15 cellular contexts compared by ENCODE assay signal in the genomic region with DNA sequence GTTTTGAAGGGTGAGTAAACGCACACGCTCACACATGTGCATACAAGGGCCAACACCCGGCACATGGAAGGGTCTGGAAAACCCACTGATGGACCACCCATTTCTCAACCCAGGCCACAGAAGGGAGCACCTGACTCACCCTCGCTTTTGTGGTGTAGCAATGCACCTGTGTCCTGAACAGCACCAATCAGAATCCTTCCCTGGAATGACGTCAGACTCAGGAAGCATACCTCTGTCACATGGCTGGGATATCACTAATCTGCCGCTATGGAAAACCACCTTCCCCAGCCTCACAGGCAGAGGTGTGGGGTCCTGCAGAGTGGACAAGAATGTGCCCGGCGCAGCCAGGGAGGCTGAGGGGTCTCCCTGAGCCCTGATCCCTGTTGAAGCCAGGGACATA. TPM values are rescaled to one million over a fixed set of nuclear protein-coding genes. Genes with fewer than 3 reads are reported as not detected.
DNase-seq lines count a peak whose midpoint lies in the region; ATAC-seq lines count a peak whose summit lies in the region.
"Had no signal": no experiment of that assay in that cellular context is flagged by ENCODE, and none has a peak within 500 bp of the region (broad histone marks: within the 10 kb centered on the region; RNA-seq: fewer than 3 reads in every experiment).

No MANE protein-coding gene starts in this region.

- peak; percentile 57 for DNase-seq in DMS153 (lab: John Stamatoyannopoulos, UW)
- no peak for DNase-seq in activated CD4-positive, alpha-beta T cell treated with anti-CD3 and anti-CD28 coated beads, Interleukin-2, amount 10 ng/mL, durations not matched to agents 24 days and 14 days
- no peak for DNase-seq in NCI-H1105 treated with DMSO at 0.1 percent for 48 hours (lab: John Stamatoyannopoulos, UW)
- DNase-seq in NCI-H1417 treated with DMSO at 0.1 percent for 48 hours (lab: John Stamatoyannopoulos, UW), result no peak
- no peak for DNase-seq in OCI-M2 (lab: John Stamatoyannopoulos, UW; ENCODE audit: unreplicated experiment)
- DNase-seq: heart right ventricle, stomach, WERI-Rb-1 had no signal

- no peaks in the 10 kb centered on the region for H3K27me3 Mint-ChIP-seq in activated CD4-positive, alpha-beta T cell treated with anti-CD3 and anti-CD28 coated beads, Interleukin-2, amount 10 ng/mL, durations not matched to agents 24 days and 14 days

- peaks cover 84 to 100% (median 99%) of the 10 kb centered on the region in 10 experiments for H3K4me1 ChIP-seq in BLaER1 treated with 17β-estradiol and CSF1 and Interleukin-3, amounts not matched to agents 10 nM and 100 nM

- H3K4me3 ChIP-seq in BLaER1 treated with 17β-estradiol and CSF1 and Interleukin-3, amounts not matched to agents 10 nM and 100 nM, result peak overlapping the region in 4 of 10 experiments; percentile 2 to 25 (median 12); a peak in 3 of 20 replicates
- H3K4me3 ChIP-seq: ascending aorta, heart right ventricle, lower lobe of right lung, stomach had no signal

- peaks cover 56% of the 10 kb centered on the region for H3K4me1 Mint-ChIP-seq in activated CD4-positive, alpha-beta T cell treated with anti-CD3 and anti-CD28 coated beads, Interleukin-2, amount 10 ng/mL, durations not matched to agents 24 days and 14 days

- H3K27ac Mint-ChIP-seq in activated CD4-positive, alpha-beta T cell treated with anti-CD3 and anti-CD28 coated beads, Interleukin-2, amount 10 ng/mL, durations not matched to agents 24 days and 14 days, result peak overlapping the region; percentile 46

- no peaks in the 10 kb centered on the region for H3K9me3 ChIP-seq in BLaER1 treated with 17β-estradiol and CSF1 and Interleukin-3, amounts not matched to agents 10 nM and 100 nM (replicated peaks in 1 of 11)
- H3K9me3 ChIP-seq: ascending aorta, heart right ventricle, lower lobe of right lung, stomach had no signal

- H3K4me3 Mint-ChIP-seq in activated CD4-positive, alpha-beta T cell treated with anti-CD3 and anti-CD28 coated beads, Interleukin-2, amount 10 ng/mL, durations not matched to agents 24 days and 14 days, result peak overlapping the region; percentile 32

- H3K36me3 Mint-ChIP-seq in activated CD4-positive, alpha-beta T cell treated with anti-CD3 and anti-CD28 coated beads, Interleukin-2, amount 10 ng/mL, durations not matched to agents 24 days and 14 days (ENCODE audit: low read depth), result peaks cover 28% of the 10 kb centered on the region

- H3K36me3 ChIP-seq in BLaER1 treated with 17β-estradiol and CSF1 and Interleukin-3, amounts not matched to agents 10 nM and 100 nM, result peaks cover 0 to 12% (median 4%) of the 10 kb centered on the region in 11 experiments; a peak in 7 of 22 replicates
- H3K36me3 ChIP-seq: ascending aorta, heart right ventricle, lower lobe of right lung, stomach, WERI-Rb-1 had no signal

- intact Hi-C loops in activated CD4-positive, alpha-beta T cell treated with anti-CD3 and anti-CD28 coated beads, Interleukin-2, amount 10 ng/mL, durations not matched to agents 24 days and 14 days (cut with micrococcal nuclease), result no loop called here

- H3K9ac ChIP-seq in BLaER1 treated with 17β-estradiol and CSF1 and Interleukin-3, amounts not matched to agents 10 nM and 100 nM, result peak overlapping the region; percentile 42 to 75 (median 71); a peak in 20 of 22 replicates
- H3K9ac ChIP-seq: parathyroid adenoma had no signal

- ATAC-seq in esophagus mucosa (peak; percentile 6), GM18520 (IDR thresholded peaks at IDR 0.05; ENCODE audit: unreplicated experiment) (no peak)

- no peaks in the 10 kb centered on the region for H3K27me3 ChIP-seq in BLaER1 treated with 17β-estradiol and CSF1 and Interleukin-3, amounts not matched to agents 10 nM and 100 nM
- H3K27me3 ChIP-seq: ascending aorta, heart right ventricle, stomach had no signal

- H3K9me3 Mint-ChIP-seq in activated CD4-positive, alpha-beta T cell treated with anti-CD3 and anti-CD28 coated beads, Interleukin-2, amount 10 ng/mL, durations not matched to agents 24 days and 14 days, result no peaks in the 10 kb centered on the region

- peak overlapping the region; percentile 71 to 99 (median 84) for H3K27ac ChIP-seq in BLaER1 treated with 17β-estradiol and CSF1 and Interleukin-3, amounts not matched to agents 10 nM and 100 nM
- H3K27ac ChIP-seq: ascending aorta, lower lobe of right lung, parathyroid adenoma, stomach, WERI-Rb-1 had no signal

- H4K20me1 ChIP-seq in BLaER1 treated with 17β-estradiol and CSF1 and Interleukin-3, amounts not matched to agents 10 nM and 100 nM, result no peaks in the 10 kb centered on the region

- peak overlapping the region; percentile 86 to 100 (median 98) for H3K4me2 ChIP-seq in BLaER1 treated with 17β-estradiol and CSF1 and Interleukin-3, amounts not matched to agents 10 nM and 100 nM

RNA-seq across cellular contexts. Expression of gene OSM, which starts 9.0 kb away (rescaled TPM):
- 61.0 and 62.8 TPM in 2 replicates for total RNA-seq in activated CD4-positive, alpha-beta T cell treated with anti-CD3 and anti-CD28 coated beads, Interleukin-2, amount 10 ng/mL, durations not matched to agents 24 days and 14 days
- total RNA-seq in esophagus mucosa, result 0.28 TPM
- total RNA-seq: ascending aorta, LHCN-M2 had no signal

RNA-seq across cellular contexts. Expression of gene CASTOR1, which starts 13.7 kb away (rescaled TPM):
- total RNA-seq in activated CD4-positive, alpha-beta T cell treated with anti-CD3 and anti-CD28 coated beads, Interleukin-2, amount 10 ng/mL, durations not matched to agents 24 days and 14 days, result 4.7 and 7.3 TPM in 2 replicates
- total RNA-seq in esophagus mucosa, result 43.7 TPM

RNA-seq across cellular contexts. Expression of gene LIF, which starts 29.1 kb away (rescaled TPM):
- total RNA-seq in activated CD4-positive, alpha-beta T cell treated with anti-CD3 and anti-CD28 coated beads, Interleukin-2, amount 10 ng/mL, durations not matched to agents 24 days and 14 days, result 509 and 511 TPM in 2 replicates
- total RNA-seq in esophagus mucosa, result 0.24 TPM
- total RNA-seq: ascending aorta had no signal

RNA-seq across cellular contexts. Expression of gene TBC1D10A, which starts 51.1 kb away (rescaled TPM):
- 18.9 and 19.3 TPM in 2 replicates for total RNA-seq in activated CD4-positive, alpha-beta T cell treated with anti-CD3 and anti-CD28 coated beads, Interleukin-2, amount 10 ng/mL, durations not matched to agents 24 days and 14 days
- 44.5 TPM for total RNA-seq in esophagus mucosa

Comparison
In these comparisons a context has a peak if more than half of its experiments do, and no peak if none do; other contexts are left out.
1. RNA of gene OSM, which starts 9.0 kb away (total RNA-seq): 61.0 to 62.8 TPM in activated CD4-positive, alpha-beta T cell treated with anti-CD3 and anti-CD28 coated beads, Interleukin-2, amount 10 ng/mL, durations not matched to agents 24 days and 14 days; 0.28 TPM in esophagus mucosa (single experiment); every median in the first group is over 10 times any median in the second.
2. RNA of gene LIF, which starts 29.1 kb away (total RNA-seq): 509 to 511 TPM in activated CD4-positive, alpha-beta T cell treated with anti-CD3 and anti-CD28 coated beads, Interleukin-2, amount 10 ng/mL, durations not matched to agents 24 days and 14 days; 0.24 TPM in esophagus mucosa (single experiment); every median in the first group is over 100 times any median in the second.